9 cellular contexts compared by ENCODE assay signal in genomic region chr11:61718613-61719302, GRCh38.
DNase-seq lines count a peak whose midpoint lies in the region; ATAC-seq and TF ChIP-seq lines count a peak whose summit lies in the region.
"Had no signal": no experiment of that assay in that cellular context is flagged by ENCODE, and none has a peak within 500 bp of the region (broad histone marks: within the 10 kb centered on the region; RNA-seq: fewer than 3 reads in every experiment).

No MANE protein-coding gene starts in this region.

- ATAC-seq in GM21825 (IDR thresholded peaks at IDR 0.05; ENCODE audit: unreplicated experiment), result no peak
- ATAC-seq in GM21717 (IDR thresholded peaks at IDR 0.05; ENCODE audit: unreplicated experiment), result no peak
- ATAC-seq in GM18907 (IDR thresholded peaks at IDR 0.05; ENCODE audit: unreplicated experiment), result no peak

- DNase-seq in NCI-H524 treated with DMSO at 0.1 percent for 48 hours (lab: John Stamatoyannopoulos, UW) (peak; percentile 54), fibroblast of pulmonary artery (ENCODE audit: low read depth) (peak; percentile 56), nephron progenitor cell (peak; percentile 74)
- DNase-seq in stimulated activated naive CD4-positive, alpha-beta T cell (lab: John Stamatoyannopoulos, UW), result no peak

- no peak overlapping the region for H3K27ac ChIP-seq in ACC112 (ENCODE audit: low read depth, low read length)
- H3K27ac ChIP-seq: C4-2B had no signal

- peaks cover 52% of the 10 kb centered on the region for H3K4me1 Mint-ChIP-seq in nephron progenitor cell

- no peaks in the 10 kb centered on the region for H3K79me2 ChIP-seq in ACC112 (ENCODE audit: control insufficient read depth, insufficient read depth, low read length, unreplicated experiment)

- H3K4me3 ChIP-seq in ACC112 (ENCODE audit: low read depth, low read length) (peak overlapping the region; percentile 75), fibroblast of pulmonary artery (replicated peaks; ENCODE audit: low read depth, low read length) (peak overlapping the region; percentile 42)

- TF ChIP-seq CTCF in fibroblast of pulmonary artery (IDR thresholded peaks at IDR 0.05; ENCODE audit: low read length, missing control alignments) (no peak), nephron progenitor cell (IDR thresholded peaks at IDR 0.05) (no peak)

- peak overlapping the region; percentile 76 for H3K4me3 Mint-ChIP-seq in nephron progenitor cell

- H3K4me1 ChIP-seq in ACC112 (ENCODE audit: control insufficient read depth, insufficient read depth, low read length, unreplicated experiment), result peaks cover 17% of the 10 kb centered on the region

- no peaks in the 10 kb centered on the region for H3K9me3 Mint-ChIP-seq in nephron progenitor cell

- peak overlapping the region; percentile 75 for H2AFZ ChIP-seq in ACC112 (ENCODE audit: low read length, unreplicated experiment)

- no peaks in the 10 kb centered on the region for H3K36me3 Mint-ChIP-seq in nephron progenitor cell (ENCODE audit: low read depth)

- no peaks in the 10 kb centered on the region for H3K27me3 ChIP-seq in ACC112 (ENCODE audit: insufficient read depth, low read length)

- H3K27ac Mint-ChIP-seq in nephron progenitor cell, result no peak overlapping the region

- peaks cover 6% of the 10 kb centered on the region for H3K27me3 Mint-ChIP-seq in nephron progenitor cell (ENCODE audit: low read depth, poor library complexity)

- H3K36me3 ChIP-seq in ACC112 (ENCODE audit: insufficient read depth, low read length), result no peaks in the 10 kb centered on the region

Comparison
In these comparisons a context has a peak if more than half of its experiments do, and no peak if none do; other contexts are left out.
1. DNase-seq: peak in NCI-H524 treated with DMSO at 0.1 percent for 48 hours (single experiment), fibroblast of pulmonary artery (single experiment) and nephron progenitor cell (single experiment); none in stimulated activated naive CD4-positive, alpha-beta T cell (0 of 6).